13 cellular contexts compared by ENCODE assay signal in genomic region chr11:118834428-118835028, GRCh38. TPM values are rescaled to one million over a fixed set of nuclear protein-coding genes. Genes with fewer than 3 reads are reported as not detected.
DNase-seq lines count a peak whose midpoint lies in the region; ATAC-seq lines count a peak whose summit lies in the region.
"Had no signal": no experiment of that assay in that cellular context is flagged by ENCODE, and none has a peak within 500 bp of the region (broad histone marks: within the 10 kb centered on the region; RNA-seq: fewer than 3 reads in every experiment).

No MANE protein-coding gene starts in this region.

- DNase-seq in CD1c-positive myeloid dendritic cell (ENCODE audit: extremely low spot score) (peak; percentile 64), M059J (ENCODE audit: low read depth) (peak; percentile 12), memory B cell (ENCODE audit: low spot score in 2 of 2) (no peak), HK-2 (ENCODE audit: unreplicated experiment) (no peak), NCI-H774 (lab: John Stamatoyannopoulos, UW) (no peak)
- DNase-seq in activated T-helper 1 cell treated with anti-CD3 and anti-CD28 coated beads, Interleukin-12 subunit alpha, Interleukin-12 subunit beta, Interleukin-2, Interleukin-4 antibody, amounts not matched to agents 30 ng/mL and 10 ng/mL and 1 ng/mL, durations not matched to agents 14 hours and 24 hours and 36 hours (ENCODE audit: low spot score) = no peak
- DNase-seq: COR-L47; effector memory CD4-positive, alpha-beta T cell; NCI-H524; stimulated activated CD4-positive, alpha-beta T cell treated with anti-CD3 and anti-CD28 coated beads, Interleukin-2, amount 100 ng/mL, for 24 hours had no signal

- intact Hi-C loops in activated T-helper 1 cell treated with anti-CD3 and anti-CD28 coated beads, Interleukin-12 subunit alpha, Interleukin-12 subunit beta, Interleukin-2, Interleukin-4 antibody, amounts not matched to agents 30 ng/mL and 10 ng/mL and 1 ng/mL, durations not matched to agents 14 hours and 24 hours and 36 hours (cut with micrococcal nuclease) = no loop called here

- H3K4me1 Mint-ChIP-seq in activated T-helper 1 cell treated with anti-CD3 and anti-CD28 coated beads, Interleukin-12 subunit alpha, Interleukin-12 subunit beta, Interleukin-2, Interleukin-4 antibody, amounts not matched to agents 30 ng/mL and 10 ng/mL and 1 ng/mL, durations not matched to agents 14 hours and 24 hours and 36 hours (ENCODE audit: low read depth) = peaks cover 20% of the 10 kb centered on the region
- peaks cover 20% of the 10 kb centered on the region for H3K4me1 Mint-ChIP-seq in memory B cell

- H3K36me3 Mint-ChIP-seq in activated T-helper 1 cell treated with anti-CD3 and anti-CD28 coated beads, Interleukin-12 subunit alpha, Interleukin-12 subunit beta, Interleukin-2, Interleukin-4 antibody, amounts not matched to agents 30 ng/mL and 10 ng/mL and 1 ng/mL, durations not matched to agents 14 hours and 24 hours and 36 hours (ENCODE audit: low read depth) = no peaks in the 10 kb centered on the region
- H3K36me3 Mint-ChIP-seq in memory B cell = no peaks in the 10 kb centered on the region

- ATAC-seq in memory B cell (ENCODE audit: low read depth) = peak; percentile 62
- ATAC-seq in GM18519 (IDR thresholded peaks at IDR 0.05; ENCODE audit: low FRiP score, unreplicated experiment) = no peak
- no peak for ATAC-seq in HG02981 (IDR thresholded peaks at IDR 0.05; ENCODE audit: unreplicated experiment)

- no peaks in the 10 kb centered on the region for H3K9me3 Mint-ChIP-seq in activated T-helper 1 cell treated with anti-CD3 and anti-CD28 coated beads, Interleukin-12 subunit alpha, Interleukin-12 subunit beta, Interleukin-2, Interleukin-4 antibody, amounts not matched to agents 30 ng/mL and 10 ng/mL and 1 ng/mL, durations not matched to agents 14 hours and 24 hours and 36 hours
- no peaks in the 10 kb centered on the region for H3K9me3 Mint-ChIP-seq in memory B cell

- H3K27me3 Mint-ChIP-seq in activated T-helper 1 cell treated with anti-CD3 and anti-CD28 coated beads, Interleukin-12 subunit alpha, Interleukin-12 subunit beta, Interleukin-2, Interleukin-4 antibody, amounts not matched to agents 30 ng/mL and 10 ng/mL and 1 ng/mL, durations not matched to agents 14 hours and 24 hours and 36 hours (ENCODE audit: insufficient read depth) = no peaks in the 10 kb centered on the region
- H3K27me3 Mint-ChIP-seq in memory B cell = no peaks in the 10 kb centered on the region

- H3K27ac Mint-ChIP-seq in activated T-helper 1 cell treated with anti-CD3 and anti-CD28 coated beads, Interleukin-12 subunit alpha, Interleukin-12 subunit beta, Interleukin-2, Interleukin-4 antibody, amounts not matched to agents 30 ng/mL and 10 ng/mL and 1 ng/mL, durations not matched to agents 14 hours and 24 hours and 36 hours = peak overlapping the region; percentile 3
- peak overlapping the region; percentile 83 for H3K27ac Mint-ChIP-seq in memory B cell

- H3K4me3 Mint-ChIP-seq in activated T-helper 1 cell treated with anti-CD3 and anti-CD28 coated beads, Interleukin-12 subunit alpha, Interleukin-12 subunit beta, Interleukin-2, Interleukin-4 antibody, amounts not matched to agents 30 ng/mL and 10 ng/mL and 1 ng/mL, durations not matched to agents 14 hours and 24 hours and 36 hours = no peak overlapping the region
- H3K4me3 Mint-ChIP-seq in memory B cell = peak overlapping the region; percentile 87

RNA-seq across cellular contexts. Expression of gene DDX6, which starts 43.6 kb away (rescaled TPM):
- total RNA-seq in M059J (2014; rRNA removed; shearing (Covaris generic)) = 42.2 and 70.8 TPM in 2 replicates
- 110 and 112 TPM in 2 replicates for total RNA-seq in activated T-helper 1 cell treated with anti-CD3 and anti-CD28 coated beads, Interleukin-12 subunit alpha, Interleukin-12 subunit beta, Interleukin-2, Interleukin-4 antibody, amounts not matched to agents 30 ng/mL and 10 ng/mL and 1 ng/mL, durations not matched to agents 14 hours and 24 hours and 36 hours

RNA-seq across cellular contexts. Expression of gene CXCR5, which starts 49.2 kb away (rescaled TPM):
- not detected in 2 replicates for total RNA-seq in M059J (2014; rRNA removed; shearing (Covaris generic))
- total RNA-seq in activated T-helper 1 cell treated with anti-CD3 and anti-CD28 coated beads, Interleukin-12 subunit alpha, Interleukin-12 subunit beta, Interleukin-2, Interleukin-4 antibody, amounts not matched to agents 30 ng/mL and 10 ng/mL and 1 ng/mL, durations not matched to agents 14 hours and 24 hours and 36 hours = 5.1 and 5.5 TPM in 2 replicates
- total RNA-seq: thoracic aorta had no signal

Comparison
In these comparisons a context has a peak if more than half of its experiments do, and no peak if none do; other contexts are left out.
1. DNase-seq: peak in CD1c-positive myeloid dendritic cell (single experiment) and M059J (single experiment); none in activated T-helper 1 cell treated with anti-CD3 and anti-CD28 coated beads, Interleukin-12 subunit alpha, Interleukin-12 subunit beta, Interleukin-2, Interleukin-4 antibody, amounts not matched to agents 30 ng/mL and 10 ng/mL and 1 ng/mL, durations not matched to agents 14 hours and 24 hours and 36 hours (single experiment), memory B cell (0 of 2), HK-2 (single experiment) and NCI-H774 (single experiment).